23 cellular contexts compared by ENCODE assay signal in the genomic region with DNA sequence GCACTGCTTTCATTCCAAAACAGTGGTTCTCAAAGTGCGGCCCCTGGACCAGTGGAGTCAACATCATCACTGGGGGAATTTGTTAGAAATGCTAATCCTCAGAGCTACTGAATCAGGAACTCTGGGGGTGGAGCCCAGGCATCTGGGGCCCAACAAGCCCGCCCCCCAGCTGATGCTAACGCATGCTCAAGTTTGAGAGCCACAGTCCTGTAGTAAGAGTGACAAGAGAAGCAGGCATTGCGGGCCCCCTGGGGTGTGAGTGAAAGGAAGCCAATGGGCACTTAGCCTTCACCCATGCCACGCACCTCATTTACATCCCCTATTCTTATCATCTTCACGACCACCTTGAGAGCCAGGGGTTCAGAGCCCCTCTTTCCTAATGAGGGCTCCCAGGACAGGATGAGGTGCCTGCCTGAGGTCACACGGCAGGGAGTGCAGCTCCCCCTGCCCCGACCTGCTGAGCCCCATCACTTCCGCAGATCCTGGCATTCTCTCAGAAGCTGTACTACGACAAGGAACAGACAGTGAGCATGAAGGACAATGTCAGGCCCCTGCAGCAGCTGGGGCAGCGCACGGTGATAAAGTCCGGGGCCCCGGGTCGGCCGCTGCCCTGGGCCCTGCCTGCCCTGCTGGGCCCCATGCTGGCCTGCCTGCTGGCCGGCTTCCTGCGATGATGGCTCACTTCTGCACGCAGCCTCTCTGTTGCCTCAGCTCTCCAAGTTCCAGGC. TPM values are rescaled to one million over a fixed set of nuclear protein-coding genes. Genes with fewer than 3 reads are reported as not detected.
DNase-seq lines count a peak whose midpoint lies in the region; ATAC-seq and TF ChIP-seq lines count a peak whose summit lies in the region.
"Had no signal": no experiment of that assay in that cellular context is flagged by ENCODE, and none has a peak within 500 bp of the region (broad histone marks: within the 10 kb centered on the region; RNA-seq: fewer than 3 reads in every experiment).

No MANE protein-coding gene starts in this region.

- no peak for TF ChIP-seq CTCF in cardiac muscle cell (IDR thresholded peaks at IDR 0.05; ENCODE audit: low read depth, low read length)
- TF ChIP-seq CTCF in IMR-90 (conservative IDR thresholded peaks at IDR 0.05; ENCODE audit: low read depth, low read length): no peak
- no peak for TF ChIP-seq CTCF in fibroblast of pulmonary artery (IDR thresholded peaks at IDR 0.05; ENCODE audit: low read length, missing control alignments)
- TF ChIP-seq CTCF in gastroesophageal sphincter (IDR thresholded peaks at IDR 0.05): no peak
- TF ChIP-seq CTCF in adrenal gland (IDR thresholded peaks at IDR 0.05): no peak

- dilution Hi-C loops in IMR-90 (cut with HindIII; ENCODE audit: low sequenced_read_pairs, unreplicated experiment): no loop called here

- no TSS peak for BruUV-seq in IMR-90 (replicated peaks; lab: Mats Ljungman, UMichigan)

- H3K4me2 ChIP-seq in IMR-90 (ENCODE audit: low read depth, low read length): no peak overlapping the region
- H3K4me2 ChIP-seq: KMS-11 had no signal

- H2BK120ac ChIP-seq in IMR-90 (ENCODE audit: low read depth, low read length): no peak overlapping the region

- H3K27ac ChIP-seq in cardiac muscle cell (no peak overlapping the region), IMR-90 (ENCODE audit: insufficient read depth, low read length) (no peak overlapping the region), gastroesophageal sphincter (no peak overlapping the region), adrenal gland (no peak overlapping the region)
- H3K27ac ChIP-seq: KMS-11, pancreas, SJCRH30 had no signal

- in situ Hi-C loops in IMR-90 (cut with MboI; ENCODE audit: low sequenced_read_pairs): no loop called here

- H4K20me1 ChIP-seq in IMR-90 (ENCODE audit: insufficient read depth, low read length): 0 out of 2 replicates have a peak, but pooled peaks cover 5% of the 10 kb centered on the region

- H2AK9ac ChIP-seq in IMR-90 (replicated peaks; ENCODE audit: low read depth, low read length, poor library complexity): no peak overlapping the region

- H3K27me3 ChIP-seq in cardiac muscle cell (no peaks in the 10 kb centered on the region), IMR-90 (ENCODE audit: control insufficient read depth, insufficient read depth, low read length) (peaks cover 39% of the 10 kb centered on the region), gastroesophageal sphincter (peaks cover 76% of the 10 kb centered on the region), adrenal gland (no peaks in the 10 kb centered on the region)
- H3K27me3 ChIP-seq: pancreas, SJCRH30 had no signal

- H3K9ac ChIP-seq in IMR-90 (ENCODE audit: low read depth, low read length): no peak overlapping the region
- H3K9ac ChIP-seq: KMS-11 had no signal

- H4K5ac ChIP-seq in IMR-90 (ENCODE audit: low read depth, low read length): no peak overlapping the region

- ATAC-seq in left ventricle myocardium superior (no peak), IMR-90 (ENCODE audit: low read depth) (peak; percentile 72), gastroesophageal sphincter (no peak), HG03378 (IDR thresholded peaks at IDR 0.05; ENCODE audit: unreplicated experiment) (no peak)
- ATAC-seq: left lung, pancreas had no signal

- TF ChIP-seq RAD21 in IMR-90 (IDR thresholded peaks at IDR 0.05; ENCODE audit: low read length): no peak

- no peak overlapping the region for H2AK5ac ChIP-seq in IMR-90 (ENCODE audit: low read depth, low read length)

- no peaks in the 10 kb centered on the region for H3K79me1 ChIP-seq in IMR-90 (ENCODE audit: low read depth in 1 of 2, low read length in 2 of 2)

- CTCF ChIA-PET in IMR-90 (lab: Yijun Ruan, JAX): no interaction called here

- H3K9me3 ChIP-seq in cardiac muscle cell (ENCODE audit: low read depth): no peaks in the 10 kb centered on the region
- H3K9me3 ChIP-seq in IMR-90 (ENCODE audit: control insufficient read depth, insufficient read depth, low read length): no peaks in the 10 kb centered on the region
- no peaks in the 10 kb centered on the region for H3K9me3 ChIP-seq in gastroesophageal sphincter
- H3K9me3 ChIP-seq in adrenal gland (replicated peaks in 1 of 3): no peaks in the 10 kb centered on the region
- H3K9me3 ChIP-seq: left lung, pancreas, SJCRH30 had no signal

- H3K18ac ChIP-seq in IMR-90 (ENCODE audit: low read depth, low read length): no peak overlapping the region

- peak overlapping the region; percentile 82 for H2AFZ ChIP-seq in IMR-90 (replicated peaks; ENCODE audit: low read length, poor library complexity)

- H3K36me3 ChIP-seq in cardiac muscle cell (no peaks in the 10 kb centered on the region), IMR-90 (ENCODE audit: control insufficient read depth, insufficient read depth, low read length) (no peaks in the 10 kb centered on the region), gastroesophageal sphincter (no peaks in the 10 kb centered on the region), adrenal gland (replicated peaks in 1 of 2) (no peaks in the 10 kb centered on the region)
- H3K36me3 ChIP-seq: pancreas, SJCRH30 had no signal

- no peak overlapping the region for H3K4me3 ChIP-seq in cardiac muscle cell
- no peak overlapping the region for H3K4me3 ChIP-seq in IMR-90 (ENCODE audit: insufficient read depth, low read depth, low read length)
- H3K4me3 ChIP-seq in fibroblast of pulmonary artery (replicated peaks; ENCODE audit: low read depth, low read length): no peak overlapping the region
- no peak overlapping the region for H3K4me3 ChIP-seq in gastroesophageal sphincter
- no peak overlapping the region for H3K4me3 ChIP-seq in adrenal gland
- H3K4me3 ChIP-seq: left lung, pancreas, SJCRH30 had no signal

- H2BK5ac ChIP-seq in IMR-90 (ENCODE audit: low read depth, low read length, poor library complexity, severe bottlenecking): no peak overlapping the region

- H4K8ac ChIP-seq in IMR-90 (ENCODE audit: low read depth in 2 of 2, low read length in 2 of 2): no peak overlapping the region

- no peak overlapping the region for H3K14ac ChIP-seq in IMR-90 (replicated peaks; ENCODE audit: low read depth, low read length)

- TF ChIP-seq POLR2A in IMR-90 (IDR thresholded peaks at IDR 0.05; ENCODE audit: low read depth, low read length) (no peak), gastroesophageal sphincter (IDR thresholded peaks at IDR 0.05) (no peak), adrenal gland (IDR thresholded peaks at IDR 0.05) (no peak)

- peak; percentile 30 to 54 for DNase-seq in cardiac muscle cell (ENCODE audit: low read depth in 1 of 2, low spot score in 1 of 2)
- no peak for DNase-seq in left ventricle myocardium superior
- peak; percentile 36 for DNase-seq in IMR-90
- peak; percentile 51 for DNase-seq in fibroblast of pulmonary artery (ENCODE audit: low read depth)
- DNase-seq in posterior vena cava (ENCODE audit: low spot score): peak; percentile 63
- DNase-seq in adrenal gland: no peak
- DNase-seq: activated CD4-positive, alpha-beta T cell treated with anti-CD3 and anti-CD28 coated beads for 4 hours; activated CD8-positive, alpha-beta memory T cell treated with anti-CD3 and anti-CD28 coated beads, Interleukin-2, amount 50 U/mL, for 48 hours; activated gamma-delta T cell treated with Interleukin-2 at 50 U/mL for 16 hours; aorta; CD4-positive, CD25-positive, alpha-beta regulatory T cell; DMS79 treated with DMSO at 0.1 percent for 48 hours; GOT3; left lung; NCI-H1092 treated with DMSO at 0.1 percent for 48 hours; NCI-H524 treated with DMSO at 0.1 percent for 48 hours; OCI-M1; SJCRH30; stimulated activated CD4-positive, alpha-beta T cell treated with anti-CD3 and anti-CD28 coated beads, Interleukin-2, amount 100 ng/mL, for 48 hours had no signal

- peaks cover 18% of the 10 kb centered on the region for H3K4me1 ChIP-seq in cardiac muscle cell (ENCODE audit: low read depth)
- peaks cover 3% of the 10 kb centered on the region; the same call in 1 of the 2 replicates for H3K4me1 ChIP-seq in IMR-90 (ENCODE audit: control insufficient read depth, insufficient read depth, low read length)
- peaks cover 0 to 30% (median under 1%) of the 10 kb centered on the region in 3 donors for H3K4me1 ChIP-seq in gastroesophageal sphincter
- H3K4me1 ChIP-seq in adrenal gland (replicated peaks in 1 of 2): no peaks in the 10 kb centered on the region

- no peak overlapping the region for H3K23ac ChIP-seq in IMR-90 (ENCODE audit: low read depth, low read length)

- intact Hi-C loops in left ventricle myocardium superior (cut with micrococcal nuclease) (no loop called here), IMR-90 (cut with micrococcal nuclease) (no loop called here), posterior vena cava (cut with DNase I) (no loop called here), adrenal gland (cut with DNase I) (loop anchor here in 1 of 2 donors (10.0 kb wide), 1 partner anchor 76 kb away; no protein-coding TSS in a partner anchor)

- no peak for TF ChIP-seq EP300 in gastroesophageal sphincter (IDR thresholded peaks at IDR 0.05)

- H4K91ac ChIP-seq in IMR-90 (ENCODE audit: insufficient read depth, low read depth, low read length): no peak overlapping the region

- 28% methylated on average over 2 of the region's 19 CpGs; no CpG with 5 or more reads in 1 of the 2 experiments for WGBS in IMR-90 (ENCODE audit: extremely low coverage in 2 of 2, insufficient read length in 1 of 2), 2 experiments
- 58 to 60% methylated on average over 2 to 10 of the region's 19 CpGs for WGBS in gastroesophageal sphincter (ENCODE audit: low coverage in 1 of 2), 2 donors
- whole genome bisulfite sequencing in adrenal gland, 4 donors: 59 to 75% (median 66%) methylated on average over 9 to 19 of the region's 19 CpGs

- no peak overlapping the region for H2BK20ac ChIP-seq in IMR-90 (ENCODE audit: low read depth, low read length)

- peaks cover 7% of the 10 kb centered on the region; the same call in 1 of the 2 replicates for H3K9me1 ChIP-seq in IMR-90 (ENCODE audit: insufficient read depth, low read length)

- no peak overlapping the region for H2BK15ac ChIP-seq in IMR-90 (ENCODE audit: low read depth, low read length)

- H3K4ac ChIP-seq in IMR-90 (ENCODE audit: low read depth, low read length): no peak overlapping the region

- POLR2A ChIA-PET in IMR-90 (lab: Charles Lee; ENCODE audit: unreplicated experiment): no interaction called here

- H3K56ac ChIP-seq in IMR-90 (ENCODE audit: extremely low read depth, insufficient read depth, low read length): no peak overlapping the region

TF ChIP-seq in IMR-90, 13 proteins besides CTCF, POLR2A, EP300 and RAD21:
- TF ChIP-seq MXI1 (IDR thresholded peaks at IDR 0.05; ENCODE audit: borderline replicate concordance, low read depth, low read length): no peak

RNA-seq across cellular contexts. Expression of gene CA4, which starts 9.1 kb away (rescaled TPM):
- total RNA-seq in cardiac muscle cell (0.18 and 2.1 TPM in 2 replicates), left ventricle myocardium superior (17.0 TPM), IMR-90 (2012; rRNA removed) (not detected in 2 replicates), posterior vena cava (1 to 10 TPM; 2.9 to 7.0 TPM), gastroesophageal sphincter (1 to 10 TPM; 1.8 to 5.5 (median 3.3) TPM), adrenal gland (1 to 10 TPM in 4 of 8 donors, under 1 TPM in 4; 0.55 to 2.8 (median 1.0) TPM)
- polyA plus RNA-seq in cardiac muscle cell (0.97 and 3.8 TPM in 2 replicates), IMR-90 (2012; rRNA removed) (not detected in 2 replicates), adrenal gland (10 to 100 TPM in 1 of 3 donors, 1 to 10 TPM in 1, under 1 TPM in 1; 0.42 to 15.3 (median 2.9) TPM)
- not detected in 2 replicates for polyA plus RNA-seq in IMR-90 (2012; cell fraction: cytosol; rRNA removed)
- polyA plus RNA-seq in IMR-90 (2012; cell fraction: nucleus; rRNA removed; ENCODE audit: low replicate concordance): not detected in 2 replicates
- total RNA-seq: CD4-positive, CD25-positive, alpha-beta regulatory T cell; SJCRH30 had no signal
- polyA plus RNA-seq: CD4-positive, CD25-positive, alpha-beta regulatory T cell had no signal

Comparison
In these comparisons a context has a peak if more than half of its experiments do, and no peak if none do; other contexts are left out.
1. DNase-seq: peak in cardiac muscle cell (2 of 2), IMR-90 (single experiment), fibroblast of pulmonary artery (single experiment) and posterior vena cava (single experiment); none in left ventricle myocardium superior (single experiment) and adrenal gland (0 of 7).